Comparison of ENCODE assay signal across 34 cellular contexts in the genomic region with DNA sequence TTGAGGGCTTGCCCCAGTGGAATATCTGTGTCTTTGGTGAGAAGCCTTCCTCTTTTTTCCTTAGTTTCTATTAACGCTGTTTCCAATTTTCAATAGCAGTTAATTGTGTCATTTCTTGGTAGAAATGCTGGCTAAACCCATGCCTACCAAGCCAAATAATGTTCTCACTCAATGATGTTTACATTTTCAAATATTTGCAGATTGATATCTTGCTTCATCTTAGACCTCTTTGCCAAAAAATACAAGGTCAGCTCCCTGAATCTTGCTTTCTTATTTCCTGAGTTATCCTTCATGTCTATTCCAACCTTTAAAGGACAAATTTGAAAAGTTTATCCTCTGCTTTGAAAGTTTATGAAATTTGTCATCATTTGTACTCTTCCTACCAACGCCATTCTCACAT. TPM values are rescaled to one million over a fixed set of nuclear protein-coding genes. Genes with fewer than 3 reads are reported as not detected.
A peak's percentile ranks its signal among the peaks of the same experiment; 100 is the strongest.
DNase-seq lines count a peak whose midpoint lies in the region; ATAC-seq, FAIRE-seq and TF ChIP-seq lines count a peak whose summit lies in the region.
"Had no signal": no experiment of that assay in that cellular context is flagged by ENCODE, and none has a peak within 500 bp of the region (broad histone marks: within the 10 kb centered on the region; RNA-seq: fewer than 3 reads in every experiment).

No MANE protein-coding gene starts in this region.

- H3K36me3 Mint-ChIP-seq in HFFc6 (ENCODE audit: low read depth) (peaks cover 4% of the 10 kb centered on the region; the same call in 1 of the 2 replicates), astrocyte (ENCODE audit: low read depth, unreplicated experiment) (no peaks in the 10 kb centered on the region)

- ATAC-seq in GM18873 (IDR thresholded peaks at IDR 0.05; ENCODE audit: low FRiP score, unreplicated experiment): no peak
- ATAC-seq: psoas muscle; Right ventricle myocardium inferior; sciatic nerve; stimulated activated naive CD8-positive, alpha-beta T cell treated with anti-CD3 and anti-CD28 coated beads, Interleukin-15, amount 100 ng/mL, for 72 hours had no signal

- H3K27ac Mint-ChIP-seq in HFFc6 (0 out of 2 replicates have a peak overlapping the region, but pooled peaks have one; percentile 2), astrocyte (ENCODE audit: unreplicated experiment) (no peak overlapping the region)
- H3K27ac Mint-ChIP-seq: stimulated activated naive CD8-positive, alpha-beta T cell treated with anti-CD3 and anti-CD28 coated beads, Interleukin-15, amount 100 ng/mL, for 72 hours had no signal

- no peaks in the 10 kb centered on the region for H3K79me2 ChIP-seq in astrocyte (ENCODE audit: insufficient read depth, low read length)

- H3K27ac ChIP-seq in astrocyte (ENCODE audit: low read depth, low read length): no peak overlapping the region
- H3K27ac ChIP-seq: dorsolateral prefrontal cortex, left ventricle myocardium inferior, PC-9, psoas muscle had no signal

- no peak overlapping the region for H3K4me3 Mint-ChIP-seq in HFFc6
- no peak overlapping the region for H3K4me3 Mint-ChIP-seq in astrocyte (ENCODE audit: unreplicated experiment)
- H3K4me3 Mint-ChIP-seq: stimulated activated naive CD8-positive, alpha-beta T cell treated with anti-CD3 and anti-CD28 coated beads, Interleukin-15, amount 100 ng/mL, for 72 hours had no signal

- FAIRE-seq in astrocyte (lab: Jason Lieb, UNC) (no peak), RCC 7860 (lab: Jason Lieb, UNC) (no peak)
- FAIRE-seq: endometrium, islet of Langerhans had no signal

- H3K9me3 Mint-ChIP-seq in HFFc6 (no peaks in the 10 kb centered on the region), astrocyte (ENCODE audit: unreplicated experiment) (peaks cover 4% of the 10 kb centered on the region)
- H3K9me3 Mint-ChIP-seq: stimulated activated naive CD8-positive, alpha-beta T cell treated with anti-CD3 and anti-CD28 coated beads, Interleukin-15, amount 100 ng/mL, for 72 hours had no signal

- no peaks in the 10 kb centered on the region for H3K36me3 ChIP-seq in astrocyte (ENCODE audit: insufficient read depth, low read length)
- H3K36me3 ChIP-seq: left ventricle myocardium inferior had no signal

- DNase-seq in HFFc6 (no peak), astrocyte (ENCODE audit: low read depth) (peak; percentile 43), fibroblast of the conjunctiva (ENCODE audit: low read depth) (peak; percentile 26), stromal cell of bone marrow (ENCODE audit: low read depth) (peak; percentile 62), RCC 7860 (ENCODE audit: low spot score) (no peak), kidney tubule cell (ENCODE audit: low spot score) (no peak)
- DNase-seq: activated CD4-positive, alpha-beta T cell treated with anti-CD3 and anti-CD28 coated beads, Interleukin-2, amount 50 U/mL, for 48 hours; activated CD4-positive, CD25-positive, alpha-beta regulatory T cell treated with anti-CD3 and anti-CD28 coated beads, Interleukin-2, amount 50 U/mL, for 72 hours; activated T-cell treated with anti-CD3 and anti-CD28 coated beads, Interleukin-2, amount 50 U/mL, for 48 hours; C1 segment of cervical spinal cord; COR-L47; DMS53; dorsolateral prefrontal cortex; glutamatergic neuron; KBM-7; left ventricle myocardium inferior; MM.1S; NCI-H1105 treated with DMSO at 0.1 percent for 48 hours; NCI-H187 treated with DMSO at 0.1 percent for 48 hours; NCI-H2171 treated with DMSO at 0.1 percent for 48 hours; NCI-H524; NK-92 treated with Interleukin-12 subunit alpha and Interleukin-12 subunit beta, amount 100 ng/mL, for 24 hours; PC-9; psoas muscle; stimulated activated CD4-positive, alpha-beta T cell treated with anti-CD3 and anti-CD28 coated beads, Interleukin-12 subunit alpha, Interleukin-12 subunit beta, amount 100 ng/mL, for 4 hours; stimulated activated CD4-positive, alpha-beta T cell treated with anti-CD3 and anti-CD28 coated beads, Interleukin-2, amount 100 ng/mL, for 48 hours; stimulated activated naive CD8-positive, alpha-beta T cell treated with anti-CD3 and anti-CD28 coated beads, Interleukin-15, amount 100 ng/mL, for 72 hours; T-helper 2 cell had no signal

- peaks cover 12% of the 10 kb centered on the region for H3K4me1 ChIP-seq in astrocyte (ENCODE audit: insufficient read depth, low read length)
- H3K4me1 ChIP-seq: left ventricle myocardium inferior, psoas muscle had no signal

- TF ChIP-seq CTCF in HFFc6 (IDR thresholded peaks at IDR 0.05) (no peak), astrocyte (IDR thresholded peaks at IDR 0.05; ENCODE audit: insufficient read depth, low read depth, low read length) (no peak)

- no peaks in the 10 kb centered on the region for H4K20me1 ChIP-seq in astrocyte (ENCODE audit: insufficient read depth, low read length)

- no peaks in the 10 kb centered on the region; the same call in 1 of the 2 replicates for H3K27me3 Mint-ChIP-seq in HFFc6 (ENCODE audit: insufficient read depth)
- H3K27me3 Mint-ChIP-seq in astrocyte (ENCODE audit: low read depth, unreplicated experiment): peaks cover 1% of the 10 kb centered on the region

- H3K4me3 ChIP-seq in astrocyte (ENCODE audit: insufficient read depth, low read depth, low read length): no peak overlapping the region
- H3K4me3 ChIP-seq: dorsolateral prefrontal cortex, left ventricle myocardium inferior, PC-9, psoas muscle had no signal

- H3K4me2 ChIP-seq in astrocyte (ENCODE audit: low read length): no peak overlapping the region
- H3K4me2 ChIP-seq: PC-9 had no signal

- H3K9ac ChIP-seq in astrocyte (ENCODE audit: low read length): no peak overlapping the region

- H2AFZ ChIP-seq in astrocyte (ENCODE audit: low read depth, low read length): no peak overlapping the region
- H2AFZ ChIP-seq: PC-9 had no signal

- no peaks in the 10 kb centered on the region for H3K27me3 ChIP-seq in astrocyte (ENCODE audit: insufficient read depth, low read length)

- no peaks in the 10 kb centered on the region for H3K9me3 ChIP-seq in astrocyte (ENCODE audit: insufficient read depth, low read depth, low read length)
- H3K9me3 ChIP-seq: left ventricle myocardium inferior, psoas muscle had no signal

- peaks cover 82% of the 10 kb centered on the region for H3K4me1 Mint-ChIP-seq in HFFc6 (ENCODE audit: low read depth)
- H3K4me1 Mint-ChIP-seq in astrocyte (ENCODE audit: low read depth, unreplicated experiment): peaks cover 30% of the 10 kb centered on the region
- H3K4me1 Mint-ChIP-seq: stimulated activated naive CD8-positive, alpha-beta T cell treated with anti-CD3 and anti-CD28 coated beads, Interleukin-15, amount 100 ng/mL, for 72 hours had no signal

RNA-seq across cellular contexts. Expression of gene KCNJ15, which starts 5.1 kb away (rescaled TPM):
- 1 to 10 TPM in 1 of 6 experiments, under 1 TPM in 5; 0.33 to 1.2 (median 0.50) TPM for total RNA-seq in HFFc6 (2021; fragmentation: NEBNext Ultra II Directional; extraction: Animal tissue kit (Norgen Biotek cat#: 25700))
- total RNA-seq in astrocyte: 1.8 and 2.2 TPM in 2 replicates
- total RNA-seq: G401, PC-9 had no signal

Comparison
In these comparisons a context has a peak if more than half of its experiments do, and no peak if none do; other contexts are left out.
1. DNase-seq: peak in astrocyte (single experiment), fibroblast of the conjunctiva (single experiment) and stromal cell of bone marrow (single experiment); none in HFFc6 (single experiment), RCC 7860 (single experiment) and kidney tubule cell (single experiment).